In the genomic region with DNA sequence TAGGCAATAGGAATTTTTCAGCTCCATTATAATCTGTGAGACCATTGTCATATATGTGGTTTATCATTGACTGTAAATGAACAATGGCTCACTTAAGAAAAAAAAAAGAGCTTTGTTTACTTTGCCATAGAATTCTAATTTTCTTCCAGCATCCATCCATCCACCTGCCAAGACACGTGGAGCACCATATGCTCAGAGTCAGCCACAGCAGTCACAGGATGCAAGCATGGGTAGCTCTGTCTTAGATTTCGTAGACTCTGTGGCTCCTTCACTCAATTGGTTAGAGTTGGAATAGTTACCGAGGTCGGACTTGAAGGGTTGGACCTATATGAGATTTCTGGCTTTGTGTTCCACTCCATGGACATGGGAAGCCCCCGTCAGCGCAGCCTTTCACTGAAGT, we compare ENCODE assay signal across 19 cellular contexts.
"Had no signal": no experiment of that assay in that cellular context is flagged by ENCODE, and none has a peak within 500 bp of the region (broad histone marks: within the 10 kb centered on the region; RNA-seq: fewer than 3 reads in every experiment).

No MANE protein-coding gene starts in this region.

- H3K4me3 Mint-ChIP-seq: activated B cell treated with CpG ODN at 0.5 μM for 24 hours; activated CD8-positive, alpha-beta T cell treated with anti-CD3 and anti-CD28 coated beads, Interleukin-2, amount 10 ng/mL, durations not matched to agents 7 days and 5 days; naive B cell had no signal

- H3K27me3 Mint-ChIP-seq: activated B cell treated with CpG ODN at 0.5 μM for 24 hours, naive B cell had no signal

- H3K9me3 ChIP-seq: esophagus squamous epithelium, left ventricle myocardium inferior, pancreas, sigmoid colon, stomach, testis, upper lobe of left lung had no signal

- H3K27ac Mint-ChIP-seq: activated B cell treated with CpG ODN at 0.5 μM for 24 hours, naive B cell had no signal

- H3K27ac ChIP-seq: esophagus squamous epithelium, left ventricle myocardium inferior, pancreas, sigmoid colon, stomach, testis, upper lobe of left lung had no signal

- H3K36me3 ChIP-seq: pancreas had no signal

- DNase-seq: activated B cell treated with CpG ODN at 0.5 μM for 24 hours; activated CD4-positive, alpha-beta T cell treated with anti-CD3 and anti-CD28 coated beads for 48 hours; activated CD8-positive, alpha-beta memory T cell treated with anti-CD3 and anti-CD28 coated beads, Interleukin-2, amount 50 U/mL, for 4 hours; activated CD8-positive, alpha-beta T cell treated with anti-CD3 and anti-CD28 coated beads, Interleukin-2, amount 10 ng/mL, durations not matched to agents 7 days and 5 days; activated gamma-delta T cell; activated T-cell treated with anti-CD3 and anti-CD28 coated beads, Interleukin-2, amount 50 U/mL, for 48 hours; cortex of kidney; effector CD4-positive, alpha-beta T cell; esophagus squamous epithelium; hypothalamus; kidney; left ventricle myocardium inferior; naive B cell; sigmoid colon; stimulated activated CD4-positive, alpha-beta T cell treated with anti-CD3 and anti-CD28 coated beads, Interleukin-1b, Interleukin-23, amount 100 ng/mL, for 48 hours; stomach; testis; upper lobe of left lung had no signal

- H3K4me1 ChIP-seq: esophagus squamous epithelium, left ventricle myocardium inferior, pancreas, sigmoid colon, stomach, testis, upper lobe of left lung had no signal

- H3K27me3 ChIP-seq: esophagus squamous epithelium, pancreas, sigmoid colon, stomach, testis, upper lobe of left lung had no signal

- H3K4me1 Mint-ChIP-seq: activated B cell treated with CpG ODN at 0.5 μM for 24 hours, naive B cell had no signal

- H3K4me3 ChIP-seq: esophagus squamous epithelium, left ventricle myocardium inferior, pancreas, sigmoid colon, stomach, testis, upper lobe of left lung had no signal
